Comparison of ENCODE assay signal across 8 cellular contexts in genomic region chr3:13998831-13999230, GRCh38.
"Had no signal": no experiment of that assay in that cellular context is flagged by ENCODE, and none has a peak within 500 bp of the region (broad histone marks: within the 10 kb centered on the region; RNA-seq: fewer than 3 reads in every experiment).

No MANE protein-coding gene starts in this region.

- ATAC-seq: GM12878 had no signal

- FAIRE-seq: G401.6, GM12878, GM12891, GM12892, GM18507, GM19239 had no signal

- DNase-seq: GDM1, GF-D8 had no signal

- H3K4me3 ChIP-seq: GM12878 had no signal
